35 cellular contexts compared by ENCODE assay signal in genomic region chr4:24416293-24416692, GRCh38.
"Had no signal": no experiment of that assay in that cellular context is flagged by ENCODE, and none has a peak within 500 bp of the region (broad histone marks: within the 10 kb centered on the region; RNA-seq: fewer than 3 reads in every experiment).

No MANE protein-coding gene starts in this region.

- H3K4me3 ChIP-seq: ascending aorta, body of pancreas, MG63, SJSA1 had no signal

- H3K9ac ChIP-seq: KMS-11 had no signal

- H3K36me3 ChIP-seq: ascending aorta, MG63, SJSA1 had no signal

- H3K4me1 ChIP-seq: ascending aorta, body of pancreas, SJSA1 had no signal

- H3K4me2 ChIP-seq: KMS-11 had no signal

- H3K4me3 Mint-ChIP-seq: activated CD4-positive, alpha-beta T cell treated with anti-CD3 and anti-CD28 coated beads, Interleukin-2, amount 10 ng/mL, durations not matched to agents 24 days and 14 days; activated CD8-positive, alpha-beta memory T cell treated with anti-CD3 and anti-CD28 coated beads, Interleukin-2, amount 10 ng/mL, durations not matched to agents 7 days and 5 days; activated naive CD4-positive, alpha-beta T cell treated with anti-CD3 and anti-CD28 coated beads, Interleukin-2, amount 50 U/mL, for 24 hours; activated T-cell treated with anti-CD3 and anti-CD28 coated beads, Interleukin-2, amount 50 U/mL, for 24 hours; activated T-helper 1 cell treated with anti-CD3 and anti-CD28 coated beads, Interleukin-12 subunit alpha, Interleukin-12 subunit beta, Interleukin-2, Interleukin-4 antibody, amounts not matched to agents 30 ng/mL and 10 ng/mL and 1 ng/mL, durations not matched to agents 14 hours and 24 hours and 36 hours; central memory CD8-positive, alpha-beta T cell; WTC11 had no signal

- H3K27me3 ChIP-seq: ascending aorta, body of pancreas, MG63, SJSA1 had no signal

- H3K36me3 Mint-ChIP-seq: activated CD8-positive, alpha-beta memory T cell treated with anti-CD3 and anti-CD28 coated beads, Interleukin-2, amount 10 ng/mL, durations not matched to agents 7 days and 5 days; activated naive CD4-positive, alpha-beta T cell treated with anti-CD3 and anti-CD28 coated beads, Interleukin-2, amount 50 U/mL, for 24 hours; WTC11 had no signal

- H3K9me3 Mint-ChIP-seq: activated CD4-positive, alpha-beta T cell treated with anti-CD3 and anti-CD28 coated beads, Interleukin-2, amount 10 ng/mL, durations not matched to agents 24 days and 14 days; activated naive CD4-positive, alpha-beta T cell treated with anti-CD3 and anti-CD28 coated beads, Interleukin-2, amount 50 U/mL, for 24 hours; activated T-cell treated with anti-CD3 and anti-CD28 coated beads, Interleukin-2, amount 50 U/mL, for 24 hours; activated T-helper 1 cell treated with anti-CD3 and anti-CD28 coated beads, Interleukin-12 subunit alpha, Interleukin-12 subunit beta, Interleukin-2, Interleukin-4 antibody, amounts not matched to agents 30 ng/mL and 10 ng/mL and 1 ng/mL, durations not matched to agents 14 hours and 24 hours and 36 hours; central memory CD8-positive, alpha-beta T cell; WTC11 had no signal

- H3K27ac Mint-ChIP-seq: activated CD4-positive, alpha-beta T cell treated with anti-CD3 and anti-CD28 coated beads, Interleukin-2, amount 10 ng/mL, durations not matched to agents 24 days and 14 days; activated CD8-positive, alpha-beta memory T cell treated with anti-CD3 and anti-CD28 coated beads, Interleukin-2, amount 10 ng/mL, durations not matched to agents 7 days and 5 days; activated T-cell treated with anti-CD3 and anti-CD28 coated beads, Interleukin-2, amount 50 U/mL, for 24 hours; activated T-helper 1 cell treated with anti-CD3 and anti-CD28 coated beads, Interleukin-12 subunit alpha, Interleukin-12 subunit beta, Interleukin-2, Interleukin-4 antibody, amounts not matched to agents 30 ng/mL and 10 ng/mL and 1 ng/mL, durations not matched to agents 14 hours and 24 hours and 36 hours; WTC11 had no signal

- ATAC-seq: activated CD8-positive, alpha-beta memory T cell treated with anti-CD3 and anti-CD28 coated beads, Interleukin-2, amount 10 ng/mL, durations not matched to agents 7 days and 5 days; body of pancreas; Panc1; SK-N-SH treated with all-trans-retinoic acid at 6 μM for 48 hours; WTC11 had no signal

- H3K27ac ChIP-seq: ascending aorta, body of pancreas, KMS-11, SJSA1 had no signal

- DNase-seq: activated CD4-positive, alpha-beta T cell treated with anti-CD3 and anti-CD28 coated beads, Interleukin-2, amount 10 ng/mL, durations not matched to agents 24 days and 14 days; activated CD4-positive, alpha-beta T cell treated with anti-CD3 and anti-CD28 coated beads, Interleukin-2, amount 50 U/mL, for 48 hours; activated CD4-positive, CD25-positive, alpha-beta regulatory T cell treated with anti-CD3 and anti-CD28 coated beads, Interleukin-2, amount 50 U/mL, for 72 hours; activated CD8-positive, alpha-beta memory T cell treated with anti-CD3 and anti-CD28 coated beads, Interleukin-2, amount 10 ng/mL, durations not matched to agents 7 days and 5 days; activated effector memory CD4-positive, alpha-beta T cell treated with Interleukin-2 at 50 U/mL for 16 hours; activated naive CD4-positive, alpha-beta T cell; activated T-cell treated with anti-CD3 and anti-CD28 coated beads, Interleukin-2, amount 50 U/mL, for 24 hours; amniotic stem cell; body of pancreas; MG63; MV-4-11; NCI-H1092 treated with DMSO at 0.1 percent for 48 hours; NCI-H1417 treated with DMSO at 0.1 percent for 48 hours; NCI-H1694; NCI-H2029; NCI-H2107; NCI-H2171 treated with DMSO at 0.1 percent for 48 hours; NCI-H226; NCI-H526; NCI-H774; NK-92 treated with Interleukin-12 subunit alpha and Interleukin-12 subunit beta, amount 100 ng/mL, for 24 hours; OCI-M1; RPMI8226; SHP77; SW 1271 had no signal

- H3K27me3 Mint-ChIP-seq: activated CD8-positive, alpha-beta memory T cell treated with anti-CD3 and anti-CD28 coated beads, Interleukin-2, amount 10 ng/mL, durations not matched to agents 7 days and 5 days had no signal

- H3K9me3 ChIP-seq: ascending aorta, body of pancreas, MG63, SJSA1 had no signal

- FAIRE-seq: bronchial epithelial cell had no signal
